ENCODE assay signal across 10 cellular contexts in the genomic region with DNA sequence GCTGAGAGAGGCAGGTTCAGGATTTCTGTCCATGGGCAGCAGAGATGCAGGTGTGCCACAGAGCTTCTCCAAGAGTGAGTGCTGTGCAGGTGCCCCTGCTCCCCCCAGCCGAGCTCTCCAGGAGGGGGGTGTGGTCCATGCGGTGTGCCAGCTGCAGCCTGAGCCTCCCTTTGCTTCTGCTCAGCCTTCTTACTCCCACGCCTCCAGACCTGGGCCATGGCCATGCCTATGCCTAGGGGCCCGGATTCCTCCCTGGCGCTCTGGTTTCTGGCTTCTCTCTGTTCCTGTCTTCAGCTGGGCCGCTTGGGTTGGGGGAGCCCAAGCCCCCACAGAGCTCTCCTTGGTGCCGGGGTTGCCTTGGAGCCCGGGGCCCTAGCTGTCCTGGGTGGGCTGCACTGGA.
"Had no signal": no experiment of that assay in that cellular context is flagged by ENCODE, and none has a peak within 500 bp of the region (broad histone marks: within the 10 kb centered on the region; RNA-seq: fewer than 3 reads in every experiment).

No MANE protein-coding gene starts in this region.

- H3K27me3 Mint-ChIP-seq: activated naive CD8-positive, alpha-beta T cell treated with anti-CD3 and anti-CD28 coated beads, Interleukin-2, amount 50 U/mL, for 24 hours had no signal

- H3K4me3 Mint-ChIP-seq: activated naive CD8-positive, alpha-beta T cell treated with anti-CD3 and anti-CD28 coated beads, Interleukin-2, amount 50 U/mL, for 24 hours had no signal

- ATAC-seq: activated naive CD8-positive, alpha-beta T cell treated with anti-CD3 and anti-CD28 coated beads, Interleukin-2, amount 50 U/mL, for 24 hours had no signal

- H3K27ac Mint-ChIP-seq: activated naive CD8-positive, alpha-beta T cell treated with anti-CD3 and anti-CD28 coated beads, Interleukin-2, amount 50 U/mL, for 24 hours; nephron had no signal

- H3K4me1 Mint-ChIP-seq: activated naive CD8-positive, alpha-beta T cell treated with anti-CD3 and anti-CD28 coated beads, Interleukin-2, amount 50 U/mL, for 24 hours; nephron had no signal

- H3K9me3 Mint-ChIP-seq: activated naive CD8-positive, alpha-beta T cell treated with anti-CD3 and anti-CD28 coated beads, Interleukin-2, amount 50 U/mL, for 24 hours; nephron had no signal

- DNase-seq: activated CD4-positive, alpha-beta T cell treated with anti-CD3 and anti-CD28 coated beads for 1 hour; activated CD4-positive, alpha-beta T cell treated with anti-CD3 and anti-CD28 coated beads, Interleukin-2, amount 50 U/mL, for 48 hours; activated naive CD4-positive, alpha-beta T cell; activated naive CD8-positive, alpha-beta T cell treated with anti-CD3 and anti-CD28 coated beads, Interleukin-2, amount 50 U/mL, for 24 hours; activated T-cell treated with anti-CD3 and anti-CD28 coated beads, Interleukin-2, amount 50 U/mL, for 48 hours; mesendoderm; stimulated activated CD4-positive, alpha-beta T cell treated with anti-CD3 and anti-CD28 coated beads, Interleukin-2, amount 100 ng/mL, for 48 hours; stimulated activated naive CD4-positive, alpha-beta T cell treated with Interleukin-2 at 50 U/mL for 16 hours; uterus had no signal
